ENCODE assay signal across 1 cellular context in genomic region chr14:58299665-58300202, GRCh38.
TF ChIP-seq lines count a peak whose summit lies in the region.

No MANE protein-coding gene starts in this region.

TF ChIP-seq in GM12878, 131 proteins besides CTCF, POLR2A, EP300 and RAD21 (continued from another document):
- TF ChIP-seq PRDM15 (CRISPR knock-in tag; IDR thresholded peaks at IDR 0.05) (no peak), POU2F2 (IDR thresholded peaks at IDR 0.05; ENCODE audit: borderline replicate concordance, low read depth, low read length) (no peak)
TF ChIP-seq in GM12878: peak in this region for 5.
